In genomic region chr12:91931110-91931509, GRCh38 we compare ENCODE assay signal across 14 cellular contexts.
DNase-seq lines count a peak whose midpoint lies in the region; ATAC-seq lines count a peak whose summit lies in the region.
"Had no signal": no experiment of that assay in that cellular context is flagged by ENCODE, and none has a peak within 500 bp of the region (broad histone marks: within the 10 kb centered on the region; RNA-seq: fewer than 3 reads in every experiment).

No MANE protein-coding gene starts in this region.

- DNase-seq in DMS 273 treated with DMSO at 0.1 percent for 48 hours (lab: John Stamatoyannopoulos, UW), result peak; percentile 23
- DNase-seq in NCI-H2196 (lab: John Stamatoyannopoulos, UW; ENCODE audit: unreplicated experiment), result peak; percentile 28
- DNase-seq in fibroblast of the conjunctiva (ENCODE audit: low read depth), result peak; percentile 51
- peak; percentile 41 for DNase-seq in skeletal muscle cell (ENCODE audit: low read depth)
- no peak for DNase-seq in NCI-H2081 (lab: John Stamatoyannopoulos, UW)
- no peak for DNase-seq in effector CD8-positive, alpha-beta T cell (lab: John Stamatoyannopoulos, UW)
- DNase-seq in NCI-H526 treated with DMSO at 0.1 percent for 48 hours (lab: John Stamatoyannopoulos, UW), result no peak
- DNase-seq: activated CD4-positive, alpha-beta T cell treated with anti-CD3 and anti-CD28 coated beads, Interleukin-2, amount 50 U/mL, for 1 hour; CD4-positive, alpha-beta memory T cell; islet precursor cell; NCI-H1092 treated with DMSO at 0.1 percent for 48 hours; stimulated activated CD8-positive, alpha-beta memory T cell treated with anti-CD3 and anti-CD28 coated beads, Interleukin-4, amount 100 ng/mL, for 48 hours had no signal

- no peak overlapping the region for H3K4me3 ChIP-seq in skeletal muscle cell (ENCODE audit: low read depth, low read length)
- H3K4me3 ChIP-seq: neural progenitor cell had no signal

- ATAC-seq in HG02588 (IDR thresholded peaks at IDR 0.05; ENCODE audit: unreplicated experiment), result no peak

Comparison
In these comparisons a context has a peak if more than half of its experiments do, and no peak if none do; other contexts are left out.
1. DNase-seq: peak in DMS 273 treated with DMSO at 0.1 percent for 48 hours (single experiment), NCI-H2196 (single experiment), fibroblast of the conjunctiva (single experiment) and skeletal muscle cell (single experiment); none in NCI-H2081 (0 of 2), effector CD8-positive, alpha-beta T cell (single experiment) and NCI-H526 treated with DMSO at 0.1 percent for 48 hours (single experiment).